In genomic region chr6:125797934-125798444, GRCh38 we compare ENCODE assay signal across 18 cellular contexts. TPM values are rescaled to one million over a fixed set of nuclear protein-coding genes. Genes with fewer than 3 reads are reported as not detected.
DNase-seq lines count a peak whose midpoint lies in the region; ATAC-seq and TF ChIP-seq lines count a peak whose summit lies in the region.
"Had no signal": no experiment of that assay in that cellular context is flagged by ENCODE, and none has a peak within 500 bp of the region (broad histone marks: within the 10 kb centered on the region; RNA-seq: fewer than 3 reads in every experiment).

No MANE protein-coding gene starts in this region.

- no peaks in the 10 kb centered on the region for H4K20me1 ChIP-seq in mammary epithelial cell (ENCODE audit: insufficient read depth, low read length)
- no peaks in the 10 kb centered on the region for H4K20me1 ChIP-seq in OCI-LY3 (ENCODE audit: insufficient read depth, low read length)

- H3K79me2 ChIP-seq in mammary epithelial cell (ENCODE audit: insufficient read depth, low read length) (peaks cover 56% of the 10 kb centered on the region), OCI-LY3 (ENCODE audit: low read length) (peaks cover 87% of the 10 kb centered on the region)

- intact Hi-C loops in breast epithelium (cut with DNase I; ENCODE audit: low total_unique reads): loop anchor here (2.0 kb wide), 1 partner anchor 57 kb away; no protein-coding TSS in a partner anchor
- intact Hi-C loops in mammary epithelial cell (cut with micrococcal nuclease): no loop called here
- intact Hi-C loops in upper lobe of right lung (cut with DNase I): loop anchor here (10.0 kb wide), 1 partner anchor 157 kb away; the partner anchor contains the start of gene HINT3

- peaks cover 37 to 45% of the 10 kb centered on the region in 2 donors for H3K4me1 Mint-ChIP-seq in effector memory CD8-positive, alpha-beta T cell (ENCODE audit: low read depth in 2 of 2)

- no peaks in the 10 kb centered on the region for H3K27me3 Mint-ChIP-seq in effector memory CD8-positive, alpha-beta T cell
- H3K27me3 Mint-ChIP-seq: CD4-positive, alpha-beta memory T cell had no signal

- no peaks in the 10 kb centered on the region for H3K27me3 ChIP-seq in breast epithelium
- no peaks in the 10 kb centered on the region for H3K27me3 ChIP-seq in mammary epithelial cell (ENCODE audit: insufficient read depth, low read length)
- no peaks in the 10 kb centered on the region for H3K27me3 ChIP-seq in OCI-LY3 (ENCODE audit: low read depth, low read length)
- no peaks in the 10 kb centered on the region for H3K27me3 ChIP-seq in upper lobe of right lung
- H3K27me3 ChIP-seq: testis had no signal

- peaks cover 5% of the 10 kb centered on the region for H3K36me3 Mint-ChIP-seq in effector memory CD8-positive, alpha-beta T cell (ENCODE audit: insufficient read depth)

- ATAC-seq in upper lobe of right lung (peak; percentile 53), GM19397 (IDR thresholded peaks at IDR 0.05; ENCODE audit: unreplicated experiment) (no peak)
- ATAC-seq in effector memory CD8-positive, alpha-beta T cell (replicated peaks): no peak
- ATAC-seq: HepG2 had no signal

- no peaks in the 10 kb centered on the region for H3K9me3 Mint-ChIP-seq in effector memory CD8-positive, alpha-beta T cell
- H3K9me3 Mint-ChIP-seq: CD4-positive, alpha-beta memory T cell had no signal

- H3K36me3 ChIP-seq in breast epithelium (no peaks in the 10 kb centered on the region), mammary epithelial cell (ENCODE audit: insufficient read depth, low read length) (no peaks in the 10 kb centered on the region), OCI-LY3 (replicated peaks; ENCODE audit: low read depth, low read length) (peaks cover 10% of the 10 kb centered on the region), upper lobe of right lung (no peaks in the 10 kb centered on the region)

- dilution Hi-C loops in mammary epithelial cell (cut with HindIII; ENCODE audit: low sequenced_read_pairs): no loop called here

- 61% methylated on average over 3 of the region's 3 CpGs for WGBS in mammary epithelial cell (ENCODE audit: low coverage, missing lambda C conversion rate)

- no peaks in the 10 kb centered on the region for H3K9me3 ChIP-seq in breast epithelium
- H3K9me3 ChIP-seq in mammary epithelial cell (replicated peaks; ENCODE audit: insufficient read depth, low read length): no peaks in the 10 kb centered on the region
- H3K9me3 ChIP-seq in OCI-LY3 (ENCODE audit: insufficient read depth, low read length): no peaks in the 10 kb centered on the region
- no peaks in the 10 kb centered on the region for H3K9me3 ChIP-seq in upper lobe of right lung
- H3K9me3 ChIP-seq: testis had no signal

- CTCF ChIA-PET in mammary epithelial cell (lab: Charles Lee; ENCODE audit: low non-redundant PET): interaction anchor here (0.6 kb wide), 1 partner anchor 153 kb away, joined by 5 read pairs; no protein-coding TSS in a partner anchor

- DNase-seq in breast epithelium (ENCODE audit: low spot score in 2 of 2): no peak
- no peak for DNase-seq in mammary epithelial cell
- DNase-seq in islet precursor cell: peak; percentile 73
- DNase-seq in upper lobe of right lung: no peak
- no peak for DNase-seq in effector memory CD8-positive, alpha-beta T cell
- no peak for DNase-seq in activated CD4-positive, alpha-beta T cell treated with anti-CD3 and anti-CD28 coated beads, Interleukin-2, amount 50 U/mL, for 1 hour
- DNase-seq: activated CD4-positive, alpha-beta T cell treated with anti-CD3 and anti-CD28 coated beads for 48 hours; activated gamma-delta T cell treated with Interleukin-2 at 50 U/mL for 16 hours; CD4-positive, alpha-beta memory T cell; cerebellar nuclear complex; NCI-H1694 treated with DMSO at 0.1 percent for 48 hours; SW 1271; testis had no signal

- no peak for TF ChIP-seq POLR2A in breast epithelium (IDR thresholded peaks at IDR 0.05)

- no peak overlapping the region for H3K9ac ChIP-seq in mammary epithelial cell (ENCODE audit: insufficient read depth, low read length)
- H3K9ac ChIP-seq in OCI-LY3 (ENCODE audit: low read length): peak overlapping the region; percentile 51

- H3K4me2 ChIP-seq in mammary epithelial cell (ENCODE audit: insufficient read depth, low read depth, low read length) (no peak overlapping the region), OCI-LY3 (ENCODE audit: low read length) (peak overlapping the region; percentile 73)

- TF ChIP-seq CTCF in breast epithelium (IDR thresholded peaks at IDR 0.05) (no peak), mammary epithelial cell (conservative IDR thresholded peaks at IDR 0.05 in 1 of 2, IDR thresholded peaks at IDR 0.05 in 1 of 2; ENCODE audit: extremely low read depth in 1 of 2, insufficient read depth in 1 of 2, low read depth in 1 of 2, low read length in 2 of 2) (no peak), OCI-LY3 (IDR thresholded peaks at IDR 0.05; ENCODE audit: low read depth, low read length) (no peak), upper lobe of right lung (IDR thresholded peaks at IDR 0.05) (no peak)

- peak overlapping the region; percentile 4 to 5 for H3K27ac ChIP-seq in breast epithelium
- H3K27ac ChIP-seq in mammary epithelial cell (ENCODE audit: insufficient read depth, low read depth, low read length): no peak overlapping the region
- H3K27ac ChIP-seq in OCI-LY3 (ENCODE audit: low read length): peak overlapping the region; percentile 97
- peak overlapping the region; percentile 33 for H3K27ac ChIP-seq in upper lobe of right lung
- H3K27ac ChIP-seq: testis had no signal

- in situ Hi-C loops in mammary epithelial cell (cut with MboI; ENCODE audit: low sequenced_read_pairs in 2 of 2): loop anchor here in 1 of 2 donors (25.0 kb wide), 1 partner anchor 636 kb away; the partner anchor contains the start of gene TPD52L1

- H3K4me3 ChIP-seq in breast epithelium (no peak overlapping the region), mammary epithelial cell (replicated peaks in 1 of 3; ENCODE audit: insufficient read depth in 1 of 3, low read depth in 2 of 3, low read length in 3 of 3) (no peak overlapping the region), OCI-LY3 (ENCODE audit: low read length) (peak overlapping the region; percentile 38; the same call in 1 of the 2 replicates), upper lobe of right lung (no peak overlapping the region)
- H3K4me3 ChIP-seq: testis had no signal

- BruUV-seq in mammary epithelial cell (replicated peaks; lab: Mats Ljungman, UMichigan): no TSS peak

- H3K4me1 ChIP-seq in breast epithelium (peaks cover 0 to 2% of the 10 kb centered on the region in 2 donors), mammary epithelial cell (ENCODE audit: insufficient read depth, low read length) (peaks cover 27% of the 10 kb centered on the region), OCI-LY3 (ENCODE audit: low read length) (peaks cover 89% of the 10 kb centered on the region), upper lobe of right lung (peaks cover 49% of the 10 kb centered on the region)
- H3K4me1 ChIP-seq: testis had no signal

- H3K4me3 Mint-ChIP-seq in effector memory CD8-positive, alpha-beta T cell: no peak overlapping the region

- H2AFZ ChIP-seq in mammary epithelial cell (ENCODE audit: low read depth, low read length) (no peak overlapping the region), OCI-LY3 (ENCODE audit: low read depth, low read length) (no peak overlapping the region)

- H3K27ac Mint-ChIP-seq in effector memory CD8-positive, alpha-beta T cell: no peak overlapping the region

RNA-seq across cellular contexts. Expression of gene NCOA7, which starts 7.2 kb away (rescaled TPM):
- total RNA-seq in breast epithelium (10 to 100 TPM; 62.6 to 94.7 (median 82.4) TPM), mammary epithelial cell (10 to 100 TPM; 29.0 to 29.1 TPM), upper lobe of right lung (80.8 TPM)
- 10.5 TPM for polyA plus RNA-seq in mammary epithelial cell
- 55.3 TPM for polyA minus RNA-seq in mammary epithelial cell

RNA-seq across cellular contexts. Expression of gene HEY2, which starts 48.6 kb away (rescaled TPM):
- total RNA-seq in breast epithelium (1 to 10 TPM; 2.3 to 8.2 (median 2.4) TPM), mammary epithelial cell (under 1 TPM in 1 of 2 donors, not detected in 1; 0.17 TPM), upper lobe of right lung (2.2 TPM)
- polyA plus RNA-seq in mammary epithelial cell: not detected
- polyA minus RNA-seq in mammary epithelial cell: not detected
- total RNA-seq: fibroblast of lung, MCF 10A had no signal
- polyA plus RNA-seq: fibroblast of lung had no signal
